8 cellular contexts compared by ENCODE assay signal in the genomic region with DNA sequence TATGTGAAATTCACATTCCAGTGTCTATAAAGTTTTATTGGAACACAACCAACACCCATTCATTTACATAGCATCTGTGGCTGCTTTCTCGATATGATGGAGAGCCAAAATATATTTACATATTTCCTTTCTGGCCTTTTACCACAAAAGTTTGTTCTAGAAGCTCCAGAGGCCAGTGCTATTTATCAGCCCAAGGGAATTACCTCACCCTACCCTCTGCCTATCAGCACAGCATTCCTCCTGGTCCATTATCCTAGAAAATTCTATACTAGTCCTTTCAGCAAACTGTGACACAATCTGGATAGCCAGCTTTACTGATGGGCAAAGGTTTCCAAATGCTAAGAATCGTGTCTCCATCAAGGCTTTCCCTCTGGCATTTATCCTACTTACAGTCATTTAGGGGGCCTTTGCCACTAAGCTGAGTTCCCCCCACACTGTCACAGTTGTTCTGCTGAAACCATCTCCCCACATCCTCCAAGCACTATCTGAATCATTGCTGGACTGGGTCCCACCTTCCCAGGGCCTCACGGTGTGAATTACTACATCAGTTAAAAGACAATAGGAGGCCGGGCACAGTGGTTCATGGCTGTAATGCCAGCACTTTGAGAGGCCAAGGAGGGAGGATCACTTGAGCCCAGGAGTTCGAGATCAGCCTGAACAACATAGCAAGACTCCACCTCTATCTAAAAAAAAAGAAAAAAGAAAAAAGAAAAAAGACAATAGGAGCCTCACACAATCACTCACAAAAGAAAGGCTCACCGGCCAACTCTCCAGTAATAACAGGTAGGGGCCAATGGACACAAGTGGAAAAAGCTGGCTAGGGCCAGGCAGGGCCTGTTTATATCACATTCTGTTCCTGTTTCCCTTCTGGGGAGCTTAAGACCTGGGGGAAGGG. TPM values are rescaled to one million over a fixed set of nuclear protein-coding genes. Genes with fewer than 3 reads are reported as not detected.
DNase-seq lines count a peak whose midpoint lies in the region; ATAC-seq and TF ChIP-seq lines count a peak whose summit lies in the region.

No MANE protein-coding gene starts in this region.

- ATAC-seq in GM21515 (IDR thresholded peaks at IDR 0.05; ENCODE audit: unreplicated experiment) (peak; percentile 37), activated B cell treated with CpG ODN at 0.5 μM for 24 hours (ENCODE audit: low read depth) (peak; percentile 29), HG03565 (IDR thresholded peaks at IDR 0.05; ENCODE audit: unreplicated experiment) (no peak), HG02840 (IDR thresholded peaks at IDR 0.05; ENCODE audit: low FRiP score, unreplicated experiment) (no peak)

- H3K27ac ChIP-seq in CD8-positive, alpha-beta memory T cell (ENCODE audit: low read depth, low read length): no peak overlapping the region

- H3K4me1 Mint-ChIP-seq in CD8-positive, alpha-beta memory T cell: peaks cover 62 to 88% (median 82%) of the 10 kb centered on the region in 3 donors
- H3K4me1 Mint-ChIP-seq in activated B cell treated with CpG ODN at 0.5 μM for 24 hours: peaks cover 94% of the 10 kb centered on the region

- H3K4me3 ChIP-seq in CD8-positive, alpha-beta memory T cell (ENCODE audit: low read length): no peak overlapping the region

- no peaks in the 10 kb centered on the region for H3K36me3 ChIP-seq in CD8-positive, alpha-beta memory T cell (ENCODE audit: insufficient read depth, low read length)

- H3K9me3 ChIP-seq in CD8-positive, alpha-beta memory T cell (ENCODE audit: low read length): no peaks in the 10 kb centered on the region

- H3K27me3 ChIP-seq in CD8-positive, alpha-beta memory T cell (ENCODE audit: insufficient read depth, low read length, poor library complexity, severe bottlenecking): no peaks in the 10 kb centered on the region

- H3K36me3 Mint-ChIP-seq in CD8-positive, alpha-beta memory T cell: peaks cover 8 to 44% (median 17%) of the 10 kb centered on the region in 3 donors
- H3K36me3 Mint-ChIP-seq in activated B cell treated with CpG ODN at 0.5 μM for 24 hours (ENCODE audit: low read depth): peaks cover 81% of the 10 kb centered on the region

- CTCF ChIA-PET in CD8-positive, alpha-beta memory T cell (lab: Charles Lee): interaction anchor here (1.1 to 1.3 kb wide), 3 partner anchors 9 to 62 kb away, joined by 3 to 5 read pairs (median 4); no protein-coding TSS in a partner anchor
- CTCF ChIA-PET in activated B cell treated with CpG ODN at 0.5 μM for 24 hours (lab: Charles Lee): interaction anchor here (0.6 to 1.4 kb wide), 5 partner anchors 14 to 77 kb away, joined by 3 to 4 read pairs (median 3); no protein-coding TSS in a partner anchor

- no peak for TF ChIP-seq CTCF in activated B cell treated with CpG ODN at 0.5 μM for 24 hours (IDR thresholded peaks at IDR 0.05)

- intact Hi-C loops in activated B cell treated with CpG ODN at 0.5 μM for 24 hours (cut with micrococcal nuclease): loop anchor here (1.0 kb wide), 1 partner anchor 12 kb away; the partner anchor contains the start of gene SYNE3
- intact Hi-C loops in cardiac septum (cut with DNase I): no loop called here

- peaks cover 0 to 2% of the 10 kb centered on the region in 2 donors for H3K27me3 Mint-ChIP-seq in CD8-positive, alpha-beta memory T cell
- H3K27me3 Mint-ChIP-seq in activated B cell treated with CpG ODN at 0.5 μM for 24 hours: no peaks in the 10 kb centered on the region

- peak overlapping the region in 7 of 8 donors; percentile 56 to 89 (median 83) for H3K27ac Mint-ChIP-seq in CD8-positive, alpha-beta memory T cell
- H3K27ac Mint-ChIP-seq in activated B cell treated with CpG ODN at 0.5 μM for 24 hours: peak overlapping the region; percentile 68

- peak overlapping the region in 5 of 7 donors; percentile 5 to 57 (median 32) for H3K4me3 Mint-ChIP-seq in CD8-positive, alpha-beta memory T cell
- H3K4me3 Mint-ChIP-seq in activated B cell treated with CpG ODN at 0.5 μM for 24 hours: peak overlapping the region; percentile 5

- H3K9me3 Mint-ChIP-seq in CD8-positive, alpha-beta memory T cell: no peaks in the 10 kb centered on the region
- H3K9me3 Mint-ChIP-seq in activated B cell treated with CpG ODN at 0.5 μM for 24 hours: no peaks in the 10 kb centered on the region

- DNase-seq in CD8-positive, alpha-beta memory T cell: no peak
- DNase-seq in activated B cell treated with CpG ODN at 0.5 μM for 24 hours (no peak), iris pigment epithelial cell (ENCODE audit: low read depth) (peak; percentile 63), cardiac septum (ENCODE audit: low spot score) (no peak), ACHN (no peak)

- in situ Hi-C loops in ACHN (cut with HindIII; ENCODE audit: low pct_ligation_motif_present, low pct_unique_long_range_greater_than_20kb, low sequenced_read_pairs): no loop called here

- POLR2A ChIA-PET in CD8-positive, alpha-beta memory T cell (lab: Charles Lee): interaction anchor here (1.0 to 1.1 kb wide), 2 partner anchors 8 to 14 kb away, joined by 3 to 4 read pairs; no protein-coding TSS in a partner anchor
- POLR2A ChIA-PET in activated B cell treated with CpG ODN at 0.5 μM for 24 hours (lab: Charles Lee): interaction anchor here (0.6 to 9.8 kb wide), 10 partner anchors 9 to 366 kb away, joined by 3 to 85 read pairs (median 6); partner anchors contain the start of gene SYNE3

- H3K4me1 ChIP-seq in CD8-positive, alpha-beta memory T cell (ENCODE audit: insufficient read depth, low read length): peaks cover 60% of the 10 kb centered on the region

RNA-seq across cellular contexts. Expression of gene SYNE3, which starts 12.1 kb away (rescaled TPM):
- total RNA-seq in CD8-positive, alpha-beta memory T cell: 10 to 100 TPM; 37.6 to 39.7 TPM
- 4.3 TPM for polyA plus RNA-seq in CD8-positive, alpha-beta memory T cell
- total RNA-seq in activated B cell treated with CpG ODN at 0.5 μM for 24 hours: 95.6 and 104 TPM in 2 replicates
- total RNA-seq in cardiac septum: 12.4 TPM

RNA-seq across cellular contexts. Expression of gene GLRX5, which starts 30.5 kb away (rescaled TPM):
- total RNA-seq in CD8-positive, alpha-beta memory T cell: 10 to 100 TPM; 52.9 to 54.6 TPM
- 72.9 TPM for polyA plus RNA-seq in CD8-positive, alpha-beta memory T cell
- total RNA-seq in activated B cell treated with CpG ODN at 0.5 μM for 24 hours (20.5 and 22.4 TPM in 2 replicates), cardiac septum (61.8 TPM)

Comparison
In these comparisons a context has a peak if more than half of its experiments do, and no peak if none do; other contexts are left out.
1. ATAC-seq: peak in GM21515 (single experiment) and activated B cell treated with CpG ODN at 0.5 μM for 24 hours (single experiment); none in HG03565 (single experiment) and HG02840 (single experiment).